ENCODE assay signal across 8 cellular contexts in genomic region chr13:44437356-44438233, GRCh38.
DNase-seq lines count a peak whose midpoint lies in the region; ATAC-seq lines count a peak whose summit lies in the region.

No MANE protein-coding gene starts in this region.

- POLR2A ChIA-PET in activated CD4-positive, alpha-beta T cell treated with anti-CD3 and anti-CD28 coated beads for 36 hours (lab: Charles Lee) = interaction anchor here (1.1 kb wide), 1 partner anchor 17 kb away, joined by 3 read pairs; no protein-coding TSS in a partner anchor
- POLR2A ChIA-PET in activated CD4-positive, alpha-beta memory T cell treated with anti-CD3 and anti-CD28 coated beads, Interleukin-2, amount 10 ng/mL, durations not matched to agents 7 days and 5 days (lab: Charles Lee) = no interaction called here

- H3K9me3 Mint-ChIP-seq in activated CD4-positive, alpha-beta T cell treated with anti-CD3 and anti-CD28 coated beads for 36 hours (ENCODE audit: low read depth) = no peaks in the 10 kb centered on the region
- H3K9me3 Mint-ChIP-seq in activated CD4-positive, alpha-beta memory T cell treated with anti-CD3 and anti-CD28 coated beads, Interleukin-2, amount 10 ng/mL, durations not matched to agents 7 days and 5 days = no peaks in the 10 kb centered on the region

- H3K27me3 Mint-ChIP-seq in activated CD4-positive, alpha-beta T cell treated with anti-CD3 and anti-CD28 coated beads for 36 hours = peaks cover 11% of the 10 kb centered on the region
- peaks cover 55% of the 10 kb centered on the region for H3K27me3 Mint-ChIP-seq in activated CD4-positive, alpha-beta memory T cell treated with anti-CD3 and anti-CD28 coated beads, Interleukin-2, amount 10 ng/mL, durations not matched to agents 7 days and 5 days

- no peak for DNase-seq in activated CD4-positive, alpha-beta T cell treated with anti-CD3 and anti-CD28 coated beads for 36 hours
- DNase-seq in activated CD4-positive, alpha-beta T cell treated with anti-CD3 and anti-CD28 coated beads, Interleukin-2, amount 50 U/mL, for 1 hour = no peak
- DNase-seq in NCI-H1436 treated with DMSO at 0.1 percent for 48 hours (lab: John Stamatoyannopoulos, UW) (peak; percentile 4), glomerular endothelial cell (ENCODE audit: extremely low read depth, low read depth, low spot score) (peak; percentile 52), retina (peak; percentile 55), COLO829 (ENCODE audit: low spot score) (no peak)
- no peak for DNase-seq in activated CD4-positive, alpha-beta memory T cell treated with anti-CD3 and anti-CD28 coated beads, Interleukin-2, amount 10 ng/mL, durations not matched to agents 7 days and 5 days

- intact Hi-C loops in activated CD4-positive, alpha-beta T cell treated with anti-CD3 and anti-CD28 coated beads for 36 hours (cut with DNase I, micrococcal nuclease) = loop anchor here (1.0 to 5.0 kb wide), 8 partner anchors 33 to 532 kb away; no protein-coding TSS in a partner anchor

- peak; percentile 23 for ATAC-seq in activated CD4-positive, alpha-beta T cell treated with anti-CD3 and anti-CD28 coated beads for 36 hours
- ATAC-seq in HG02588 (IDR thresholded peaks at IDR 0.05; ENCODE audit: unreplicated experiment) = no peak

- H3K4me1 Mint-ChIP-seq in activated CD4-positive, alpha-beta T cell treated with anti-CD3 and anti-CD28 coated beads for 36 hours = peaks cover 18% of the 10 kb centered on the region
- peaks cover 20% of the 10 kb centered on the region for H3K4me1 Mint-ChIP-seq in activated CD4-positive, alpha-beta memory T cell treated with anti-CD3 and anti-CD28 coated beads, Interleukin-2, amount 10 ng/mL, durations not matched to agents 7 days and 5 days

- CTCF ChIA-PET in activated CD4-positive, alpha-beta T cell treated with anti-CD3 and anti-CD28 coated beads for 36 hours (lab: Charles Lee) = interaction anchor here (0.6 to 6.0 kb wide), 24 partner anchors 9 to 555 kb away, joined by 3 to 48 read pairs (median 4); no protein-coding TSS in a partner anchor
- CTCF ChIA-PET in activated CD4-positive, alpha-beta memory T cell treated with anti-CD3 and anti-CD28 coated beads, Interleukin-2, amount 10 ng/mL, durations not matched to agents 7 days and 5 days (lab: Charles Lee) = interaction anchor here (1.0 to 5.0 kb wide), 9 partner anchors 13 to 609 kb away, joined by 3 to 58 read pairs (median 4); no protein-coding TSS in a partner anchor

- no peak overlapping the region for H3K27ac Mint-ChIP-seq in activated CD4-positive, alpha-beta T cell treated with anti-CD3 and anti-CD28 coated beads for 36 hours
- H3K27ac Mint-ChIP-seq in activated CD4-positive, alpha-beta memory T cell treated with anti-CD3 and anti-CD28 coated beads, Interleukin-2, amount 10 ng/mL, durations not matched to agents 7 days and 5 days = no peak overlapping the region

- peaks cover 2% of the 10 kb centered on the region for H3K36me3 Mint-ChIP-seq in activated CD4-positive, alpha-beta T cell treated with anti-CD3 and anti-CD28 coated beads for 36 hours (ENCODE audit: low read depth)
- H3K36me3 Mint-ChIP-seq in activated CD4-positive, alpha-beta memory T cell treated with anti-CD3 and anti-CD28 coated beads, Interleukin-2, amount 10 ng/mL, durations not matched to agents 7 days and 5 days (ENCODE audit: low read depth) = no peaks in the 10 kb centered on the region

- H3K4me3 Mint-ChIP-seq in activated CD4-positive, alpha-beta T cell treated with anti-CD3 and anti-CD28 coated beads for 36 hours = peak overlapping the region; percentile 73
- peak overlapping the region; percentile 58 for H3K4me3 Mint-ChIP-seq in activated CD4-positive, alpha-beta memory T cell treated with anti-CD3 and anti-CD28 coated beads, Interleukin-2, amount 10 ng/mL, durations not matched to agents 7 days and 5 days

Comparison
In these comparisons a context has a peak if more than half of its experiments do, and no peak if none do; other contexts are left out.
1. DNase-seq: peak in NCI-H1436 treated with DMSO at 0.1 percent for 48 hours (single experiment), glomerular endothelial cell (single experiment) and retina (single experiment); none in activated CD4-positive, alpha-beta T cell treated with anti-CD3 and anti-CD28 coated beads for 36 hours (single experiment), activated CD4-positive, alpha-beta T cell treated with anti-CD3 and anti-CD28 coated beads, Interleukin-2, amount 50 U/mL, for 1 hour (single experiment), activated CD4-positive, alpha-beta memory T cell treated with anti-CD3 and anti-CD28 coated beads, Interleukin-2, amount 10 ng/mL, durations not matched to agents 7 days and 5 days (single experiment) and COLO829 (single experiment).